In genomic region chr4:76016383-76016782, GRCh38 we compare ENCODE assay signal across 10 cellular contexts.
DNase-seq lines count a peak whose midpoint lies in the region; ATAC-seq lines count a peak whose summit lies in the region.
"Had no signal": no experiment of that assay in that cellular context is flagged by ENCODE, and none has a peak within 500 bp of the region (broad histone marks: within the 10 kb centered on the region; RNA-seq: fewer than 3 reads in every experiment).

No MANE protein-coding gene starts in this region.

- ATAC-seq in GM18907 (IDR thresholded peaks at IDR 0.05; ENCODE audit: unreplicated experiment) (peak; percentile 83), HG02938 (IDR thresholded peaks at IDR 0.05; ENCODE audit: unreplicated experiment) (peak; percentile 60)

- DNase-seq in COLO668 (lab: John Stamatoyannopoulos, UW; ENCODE audit: unreplicated experiment), result peak; percentile 69
- peak; percentile 43 for DNase-seq in SHP77 treated with DMSO at 0.1 percent for 48 hours (lab: John Stamatoyannopoulos, UW)
- DNase-seq in COLO829 (ENCODE audit: low spot score), result no peak
- DNase-seq in NCI-H1092 (lab: John Stamatoyannopoulos, UW), result no peak
- DNase-seq in activated CD8-positive, alpha-beta memory T cell treated with anti-CD3 and anti-CD28 coated beads, Interleukin-2, amount 50 U/mL, for 48 hours, result no peak
- DNase-seq in NCI-H128 (lab: John Stamatoyannopoulos, UW; ENCODE audit: unreplicated experiment), result no peak
- DNase-seq: DMS153, islet precursor cell had no signal

Comparison
In these comparisons a context has a peak if more than half of its experiments do, and no peak if none do; other contexts are left out.
1. DNase-seq: peak in COLO668 (single experiment) and SHP77 treated with DMSO at 0.1 percent for 48 hours (single experiment); none in COLO829 (single experiment), NCI-H1092 (single experiment), activated CD8-positive, alpha-beta memory T cell treated with anti-CD3 and anti-CD28 coated beads, Interleukin-2, amount 50 U/mL, for 48 hours (single experiment) and NCI-H128 (single experiment).